ENCODE assay signal across 9 cellular contexts in genomic region chr3:137471130-137471529, GRCh38.
"Had no signal": no experiment of that assay in that cellular context is flagged by ENCODE, and none has a peak within 500 bp of the region (broad histone marks: within the 10 kb centered on the region; RNA-seq: fewer than 3 reads in every experiment).

No MANE protein-coding gene starts in this region.

- ATAC-seq: activated CD8-positive, alpha-beta T cell treated with anti-CD3 and anti-CD28 coated beads, Interleukin-2, amount 10 ng/mL, durations not matched to agents 7 days and 5 days; body of pancreas; effector memory CD8-positive, alpha-beta T cell; naive thymus-derived CD4-positive, alpha-beta T cell had no signal

- DNase-seq: activated CD4-positive, alpha-beta T cell treated with anti-CD3 and anti-CD28 coated beads, Interleukin-2, amount 10 ng/mL, durations not matched to agents 7 days and 5 days; activated CD4-positive, CD25-positive, alpha-beta regulatory T cell; activated CD8-positive, alpha-beta T cell treated with anti-CD3 and anti-CD28 coated beads, Interleukin-2, amount 10 ng/mL, durations not matched to agents 7 days and 5 days; activated naive CD4-positive, alpha-beta T cell treated with anti-CD3 and anti-CD28 coated beads for 36 hours; activated T-cell treated with anti-CD3 and anti-CD28 coated beads, Interleukin-2, amount 50 U/mL, for 24 hours; body of pancreas; effector memory CD8-positive, alpha-beta T cell; naive thymus-derived CD4-positive, alpha-beta T cell; stomach had no signal
